In the genomic region with DNA sequence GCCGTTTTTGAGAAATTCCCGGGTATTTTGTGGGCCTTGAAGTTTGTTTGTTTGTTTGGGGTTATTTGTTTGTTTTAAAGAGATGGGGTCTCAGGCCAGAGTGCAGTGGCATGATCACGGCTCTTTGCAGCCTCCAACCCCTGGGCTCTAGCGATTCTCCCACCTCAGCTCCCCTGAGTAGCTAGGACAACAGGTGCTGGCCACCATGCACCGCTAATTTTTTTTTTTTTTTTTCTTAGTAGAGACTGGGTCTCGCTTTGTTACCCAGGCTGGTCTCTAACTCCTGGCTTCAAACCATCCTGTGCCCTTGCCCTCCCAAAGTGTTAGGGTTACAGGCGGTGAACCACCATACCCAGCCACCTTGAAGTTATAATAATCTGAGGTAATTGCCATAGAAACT, we compare ENCODE assay signal across 10 cellular contexts. TPM values are rescaled to one million over a fixed set of nuclear protein-coding genes. Genes with fewer than 3 reads are reported as not detected.
DNase-seq lines count a peak whose midpoint lies in the region; ATAC-seq and TF ChIP-seq lines count a peak whose summit lies in the region.
"Had no signal": no experiment of that assay in that cellular context is flagged by ENCODE, and none has a peak within 500 bp of the region (broad histone marks: within the 10 kb centered on the region; RNA-seq: fewer than 3 reads in every experiment).

No MANE protein-coding gene starts in this region.

- H3K4me3 ChIP-seq in WERI-Rb-1 (ENCODE audit: low read depth, low read length) (no peak overlapping the region), fibroblast of mammary gland (ENCODE audit: control insufficient read depth, low read depth, low read length) (peak overlapping the region; percentile 99), skeletal muscle tissue (ENCODE audit: low read length in 3 of 3) (peak overlapping the region; percentile 45 to 99 (median 56))

- H3K9ac ChIP-seq in skeletal muscle tissue (ENCODE audit: low read depth in 1 of 3, low read length in 3 of 3), result peak overlapping the region; percentile 43 to 99 (median 70)

- ATAC-seq in HG03520 (IDR thresholded peaks at IDR 0.05; ENCODE audit: unreplicated experiment), result no peak
- ATAC-seq in HG03196 (IDR thresholded peaks at IDR 0.05; ENCODE audit: unreplicated experiment), result no peak

- H3K4me3 Mint-ChIP-seq in T-helper 2 cell treated with Interferon-gamma antibody and Interleukin-4, amounts not matched to agents 5 μg/mL and 100 μg/mL, for 36 hours, result peak overlapping the region; percentile 95

- no peaks in the 10 kb centered on the region for H3K27me3 Mint-ChIP-seq in T-helper 2 cell treated with Interferon-gamma antibody and Interleukin-4, amounts not matched to agents 5 μg/mL and 100 μg/mL, for 36 hours (ENCODE audit: low read depth)

- H3K4me1 ChIP-seq in skeletal muscle tissue (ENCODE audit: control insufficient read depth in 3 of 3, insufficient read depth in 3 of 3, low read length in 3 of 3), result peaks cover 63 to 72% (median 72%) of the 10 kb centered on the region in 3 donors

- peaks cover 38% of the 10 kb centered on the region for H3K36me3 Mint-ChIP-seq in T-helper 2 cell treated with Interferon-gamma antibody and Interleukin-4, amounts not matched to agents 5 μg/mL and 100 μg/mL, for 36 hours (ENCODE audit: low read depth)

- H3K9me3 ChIP-seq in WERI-Rb-1 (ENCODE audit: severe bottlenecking) (peaks cover 6% of the 10 kb centered on the region), skeletal muscle tissue (ENCODE audit: control insufficient read depth in 3 of 3, low read length in 3 of 3) (no peaks in the 10 kb centered on the region)
- H3K9me3 ChIP-seq: uterus had no signal

- no peaks in the 10 kb centered on the region for H3K9me3 Mint-ChIP-seq in T-helper 2 cell treated with Interferon-gamma antibody and Interleukin-4, amounts not matched to agents 5 μg/mL and 100 μg/mL, for 36 hours

- DNase-seq in T-helper 2 cell treated with Interferon-gamma antibody and Interleukin-4, amounts not matched to agents 5 μg/mL and 100 μg/mL, for 36 hours (ENCODE audit: low spot score), result no peak
- no peak for DNase-seq in T-helper 2 cell
- DNase-seq in WERI-Rb-1, result no peak
- no peak for DNase-seq in fibroblast of mammary gland (ENCODE audit: low read depth)
- no peak for DNase-seq in NCI-H1694 (lab: John Stamatoyannopoulos, UW)
- DNase-seq: ACHN, uterus had no signal

- H3K27ac Mint-ChIP-seq in T-helper 2 cell treated with Interferon-gamma antibody and Interleukin-4, amounts not matched to agents 5 μg/mL and 100 μg/mL, for 36 hours, result peak overlapping the region; percentile 70

- peaks cover 27% of the 10 kb centered on the region for H3K4me1 Mint-ChIP-seq in T-helper 2 cell treated with Interferon-gamma antibody and Interleukin-4, amounts not matched to agents 5 μg/mL and 100 μg/mL, for 36 hours (ENCODE audit: low read depth)

- TF ChIP-seq CTCF in WERI-Rb-1 (IDR thresholded peaks at IDR 0.05; ENCODE audit: low read depth, low read length) (no peak), fibroblast of mammary gland (conservative IDR thresholded peaks at IDR 0.05; ENCODE audit: control insufficient read depth, insufficient read depth, low read depth, low read length) (no peak)

- H3K27me3 ChIP-seq in WERI-Rb-1 (ENCODE audit: insufficient read depth, low read depth, severe bottlenecking) (no peaks in the 10 kb centered on the region), skeletal muscle tissue (ENCODE audit: control insufficient read depth in 3 of 3, insufficient read depth in 3 of 3, low read length in 3 of 3) (no peaks in the 10 kb centered on the region)
- H3K27me3 ChIP-seq: uterus had no signal

- peak overlapping the region; percentile 99 for H3K27ac ChIP-seq in WERI-Rb-1
- H3K27ac ChIP-seq in skeletal muscle tissue (ENCODE audit: low read depth, low read length), result peak overlapping the region; percentile 79

- H3K36me3 ChIP-seq in WERI-Rb-1 (peaks cover 79% of the 10 kb centered on the region), skeletal muscle tissue (ENCODE audit: control insufficient read depth in 3 of 3, insufficient read depth in 3 of 3, low read length in 3 of 3) (peaks cover 19 to 43% (median 26%) of the 10 kb centered on the region in 3 donors)
- H3K36me3 ChIP-seq: uterus had no signal

RNA-seq across cellular contexts. Expression of gene CHTOP, which starts 2.0 kb away (rescaled TPM):
- total RNA-seq in skeletal muscle tissue, result 46.4 TPM

RNA-seq across cellular contexts. Expression of gene S100A1, which starts 7.6 kb away (rescaled TPM):
- total RNA-seq in skeletal muscle tissue, result 0.52 TPM

RNA-seq across cellular contexts. Expression of gene S100A13, which starts 8.6 kb away (rescaled TPM):
- total RNA-seq in skeletal muscle tissue, result 55.3 TPM

RNA-seq across cellular contexts. Expression of gene S100A14, which starts 19.7 kb away (rescaled TPM):
- not detected for total RNA-seq in skeletal muscle tissue

RNA-seq across cellular contexts. Expression of gene SNAPIN, which starts 22.6 kb away (rescaled TPM):
- total RNA-seq in skeletal muscle tissue, result 56.4 TPM
